1 cellular context compared by ENCODE assay signal in genomic region chr11:2151500-2152257, GRCh38.
A peak's percentile ranks its signal among the peaks of the same experiment; 100 is the strongest.
TF ChIP-seq lines count a peak whose summit lies in the region.

No MANE protein-coding gene starts in this region.

TF ChIP-seq in HepG2, 621 proteins besides CTCF, POLR2A, EP300 and RAD21 (continued from another document and continues in another):
- TF ChIP-seq REST (IDR thresholded peaks at IDR 0.05; ENCODE audit: borderline replicate concordance in 1 of 2, low read depth in 1 of 2, low read length in 2 of 2) (no peak), GATAD1 (CRISPR knock-in tag; IDR thresholded peaks at IDR 0.05) (no peak), GTF2F1 (IDR thresholded peaks at IDR 0.05; ENCODE audit: low read length) (no peak), PTBP1 (IDR thresholded peaks at IDR 0.05; ENCODE audit: low read depth, low read length, poor library complexity, severe bottlenecking) (no peak), CEBPG (CRISPR knock-in tag; IDR thresholded peaks at IDR 0.05) (peak; percentile 61; the same call in 1 of the 2 replicates), U2AF1 (optimal IDR thresholded peaks at IDR 0.05; ENCODE audit: low read depth, low read length) (peak; percentile 31), NFE2L2 (IDR thresholded peaks at IDR 0.05; ENCODE audit: low read length) (no peak), RELA (CRISPR knock-in tag; IDR thresholded peaks at IDR 0.05) (no peak), AHR (CRISPR knock-in tag; IDR thresholded peaks at IDR 0.05) (no peak), ZSCAN20 (CRISPR knock-in tag; IDR thresholded peaks at IDR 0.05; ENCODE audit: borderline replicate concordance) (no peak), E2F5 (CRISPR knock-in tag; conservative IDR thresholded peaks at IDR 0.05) (no peak), CC2D1A (CRISPR knock-in tag; IDR thresholded peaks at IDR 0.05) (no peak), KLF12 (CRISPR knock-in tag; IDR thresholded peaks at IDR 0.05; ENCODE audit: borderline replicate concordance) (no peak), GPN1 (CRISPR knock-in tag; IDR thresholded peaks at IDR 0.05; ENCODE audit: borderline replicate concordance) (no peak), SOX6 (IDR thresholded peaks at IDR 0.05) (no peak), SOX6 (CRISPR knock-in tag; IDR thresholded peaks at IDR 0.05) (no peak), GATAD2A (CRISPR knock-in tag; IDR thresholded peaks at IDR 0.05) (0 out of 2 replicates have a peak, but pooled peaks have one; percentile 2), TBX3 (IDR thresholded peaks at IDR 0.05; ENCODE audit: borderline replicate concordance) (no peak), ZNF83 (CRISPR knock-in tag; IDR thresholded peaks at IDR 0.05; ENCODE audit: borderline replicate concordance) (no peak), GFI1 (CRISPR knock-in tag; IDR thresholded peaks at IDR 0.05; ENCODE audit: borderline replicate concordance) (no peak), TGIF2 (CRISPR knock-in tag; IDR thresholded peaks at IDR 0.05) (no peak), YY1 (IDR thresholded peaks at IDR 0.05; ENCODE audit: insufficient read depth, insufficient replicate concordance, low read depth, low read length) (no peak), RBM39 (IDR thresholded peaks at IDR 0.05; ENCODE audit: low read depth, low read length, poor library complexity, severe bottlenecking) (peak; percentile 18), ZNF841 (CRISPR knock-in tag; IDR thresholded peaks at IDR 0.05; ENCODE audit: borderline replicate concordance) (no peak), STAT6 (CRISPR knock-in tag; IDR thresholded peaks at IDR 0.05; ENCODE audit: borderline replicate concordance) (no peak), ZNF253 (CRISPR knock-in tag; IDR thresholded peaks at IDR 0.05; ENCODE audit: borderline replicate concordance) (no peak), LCORL (IDR thresholded peaks at IDR 0.05) (no peak), LCORL (CRISPR knock-in tag; IDR thresholded peaks at IDR 0.05) (peak; percentile 60; the same call in 1 of the 2 replicates), TEAD2 (CRISPR knock-in tag; IDR thresholded peaks at IDR 0.05) (no peak), NFYB (CRISPR knock-in tag; IDR thresholded peaks at IDR 0.05) (no peak), ZNF180 (CRISPR knock-in tag; IDR thresholded peaks at IDR 0.05; ENCODE audit: borderline replicate concordance, low read depth) (no peak), ZNF18 (CRISPR knock-in tag; IDR thresholded peaks at IDR 0.05; ENCODE audit: insufficient replicate concordance) (no peak), ZNF430 (CRISPR knock-in tag; IDR thresholded peaks at IDR 0.05) (peak; percentile 33; the same call in 1 of the 2 replicates)
- TF ChIP-seq, protein P1, sequence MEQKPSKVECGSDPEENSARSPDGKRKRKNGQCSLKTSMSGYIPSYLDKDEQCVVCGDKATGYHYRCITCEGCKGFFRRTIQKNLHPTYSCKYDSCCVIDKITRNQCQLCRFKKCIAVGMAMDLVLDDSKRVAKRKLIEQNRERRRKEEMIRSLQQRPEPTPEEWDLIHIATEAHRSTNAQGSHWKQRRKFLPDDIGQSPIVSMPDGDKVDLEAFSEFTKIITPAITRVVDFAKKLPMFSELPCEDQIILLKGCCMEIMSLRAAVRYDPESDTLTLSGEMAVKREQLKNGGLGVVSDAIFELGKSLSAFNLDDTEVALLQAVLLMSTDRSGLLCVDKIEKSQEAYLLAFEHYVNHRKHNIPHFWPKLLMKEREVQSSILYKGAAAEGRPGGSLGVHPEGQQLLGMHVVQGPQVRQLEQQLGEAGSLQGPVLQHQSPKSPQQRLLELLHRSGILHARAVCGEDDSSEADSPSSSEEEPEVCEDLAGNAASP (CRISPR knock-in tag; IDR thresholded peaks at IDR 0.05; ENCODE audit: borderline replicate concordance) = no peak
- TF ChIP-seq, protein P2, sequence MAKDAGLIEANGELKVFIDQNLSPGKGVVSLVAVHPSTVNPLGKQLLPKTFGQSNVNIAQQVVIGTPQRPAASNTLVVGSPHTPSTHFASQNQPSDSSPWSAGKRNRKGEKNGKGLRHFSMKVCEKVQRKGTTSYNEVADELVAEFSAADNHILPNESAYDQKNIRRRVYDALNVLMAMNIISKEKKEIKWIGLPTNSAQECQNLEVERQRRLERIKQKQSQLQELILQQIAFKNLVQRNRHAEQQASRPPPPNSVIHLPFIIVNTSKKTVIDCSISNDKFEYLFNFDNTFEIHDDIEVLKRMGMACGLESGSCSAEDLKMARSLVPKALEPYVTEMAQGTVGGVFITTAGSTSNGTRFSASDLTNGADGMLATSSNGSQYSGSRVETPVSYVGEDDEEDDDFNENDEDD (CRISPR knock-in tag; IDR thresholded peaks at IDR 0.05; ENCODE audit: borderline replicate concordance) = no peak
- TF ChIP-seq, protein P3, sequence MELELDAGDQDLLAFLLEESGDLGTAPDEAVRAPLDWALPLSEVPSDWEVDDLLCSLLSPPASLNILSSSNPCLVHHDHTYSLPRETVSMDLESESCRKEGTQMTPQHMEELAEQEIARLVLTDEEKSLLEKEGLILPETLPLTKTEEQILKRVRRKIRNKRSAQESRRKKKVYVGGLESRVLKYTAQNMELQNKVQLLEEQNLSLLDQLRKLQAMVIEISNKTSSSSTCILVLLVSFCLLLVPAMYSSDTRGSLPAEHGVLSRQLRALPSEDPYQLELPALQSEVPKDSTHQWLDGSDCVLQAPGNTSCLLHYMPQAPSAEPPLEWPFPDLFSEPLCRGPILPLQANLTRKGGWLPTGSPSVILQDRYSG (CRISPR knock-in tag; IDR thresholded peaks at IDR 0.05) = no peak
- TF ChIP-seq, protein P4, sequence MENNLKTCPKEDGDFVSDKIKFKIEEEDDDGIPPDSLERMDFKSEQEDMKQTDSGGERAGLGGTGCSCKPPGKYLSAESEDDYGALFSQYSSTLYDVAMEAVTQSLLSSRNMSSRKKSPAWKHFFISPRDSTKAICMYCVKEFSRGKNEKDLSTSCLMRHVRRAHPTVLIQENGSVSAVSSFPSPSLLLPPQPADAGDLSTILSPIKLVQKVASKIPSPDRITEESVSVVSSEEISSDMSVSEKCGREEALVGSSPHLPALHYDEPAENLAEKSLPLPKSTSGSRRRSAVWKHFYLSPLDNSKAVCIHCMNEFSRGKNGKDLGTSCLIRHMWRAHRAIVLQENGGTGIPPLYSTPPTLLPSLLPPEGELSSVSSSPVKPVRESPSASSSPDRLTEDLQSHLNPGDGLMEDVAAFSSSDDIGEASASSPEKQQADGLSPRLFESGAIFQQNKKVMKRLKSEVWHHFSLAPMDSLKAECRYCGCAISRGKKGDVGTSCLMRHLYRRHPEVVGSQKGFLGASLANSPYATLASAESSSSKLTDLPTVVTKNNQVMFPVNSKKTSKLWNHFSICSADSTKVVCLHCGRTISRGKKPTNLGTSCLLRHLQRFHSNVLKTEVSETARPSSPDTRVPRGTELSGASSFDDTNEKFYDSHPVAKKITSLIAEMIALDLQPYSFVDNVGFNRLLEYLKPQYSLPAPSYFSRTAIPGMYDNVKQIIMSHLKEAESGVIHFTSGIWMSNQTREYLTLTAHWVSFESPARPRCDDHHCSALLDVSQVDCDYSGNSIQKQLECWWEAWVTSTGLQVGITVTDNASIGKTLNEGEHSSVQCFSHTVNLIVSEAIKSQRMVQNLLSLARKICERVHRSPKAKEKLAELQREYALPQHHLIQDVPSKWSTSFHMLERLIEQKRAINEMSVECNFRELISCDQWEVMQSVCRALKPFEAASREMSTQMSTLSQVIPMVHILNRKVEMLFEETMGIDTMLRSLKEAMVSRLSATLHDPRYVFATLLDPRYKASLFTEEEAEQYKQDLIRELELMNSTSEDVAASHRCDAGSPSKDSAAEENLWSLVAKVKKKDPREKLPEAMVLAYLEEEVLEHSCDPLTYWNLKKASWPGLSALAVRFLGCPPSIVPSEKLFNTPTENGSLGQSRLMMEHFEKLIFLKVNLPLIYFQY (CRISPR knock-in tag; IDR thresholded peaks at IDR 0.05; ENCODE audit: borderline replicate concordance) = 0 out of 2 replicates have a peak, but pooled peaks have one; percentile 39
- TF ChIP-seq, protein P5, sequence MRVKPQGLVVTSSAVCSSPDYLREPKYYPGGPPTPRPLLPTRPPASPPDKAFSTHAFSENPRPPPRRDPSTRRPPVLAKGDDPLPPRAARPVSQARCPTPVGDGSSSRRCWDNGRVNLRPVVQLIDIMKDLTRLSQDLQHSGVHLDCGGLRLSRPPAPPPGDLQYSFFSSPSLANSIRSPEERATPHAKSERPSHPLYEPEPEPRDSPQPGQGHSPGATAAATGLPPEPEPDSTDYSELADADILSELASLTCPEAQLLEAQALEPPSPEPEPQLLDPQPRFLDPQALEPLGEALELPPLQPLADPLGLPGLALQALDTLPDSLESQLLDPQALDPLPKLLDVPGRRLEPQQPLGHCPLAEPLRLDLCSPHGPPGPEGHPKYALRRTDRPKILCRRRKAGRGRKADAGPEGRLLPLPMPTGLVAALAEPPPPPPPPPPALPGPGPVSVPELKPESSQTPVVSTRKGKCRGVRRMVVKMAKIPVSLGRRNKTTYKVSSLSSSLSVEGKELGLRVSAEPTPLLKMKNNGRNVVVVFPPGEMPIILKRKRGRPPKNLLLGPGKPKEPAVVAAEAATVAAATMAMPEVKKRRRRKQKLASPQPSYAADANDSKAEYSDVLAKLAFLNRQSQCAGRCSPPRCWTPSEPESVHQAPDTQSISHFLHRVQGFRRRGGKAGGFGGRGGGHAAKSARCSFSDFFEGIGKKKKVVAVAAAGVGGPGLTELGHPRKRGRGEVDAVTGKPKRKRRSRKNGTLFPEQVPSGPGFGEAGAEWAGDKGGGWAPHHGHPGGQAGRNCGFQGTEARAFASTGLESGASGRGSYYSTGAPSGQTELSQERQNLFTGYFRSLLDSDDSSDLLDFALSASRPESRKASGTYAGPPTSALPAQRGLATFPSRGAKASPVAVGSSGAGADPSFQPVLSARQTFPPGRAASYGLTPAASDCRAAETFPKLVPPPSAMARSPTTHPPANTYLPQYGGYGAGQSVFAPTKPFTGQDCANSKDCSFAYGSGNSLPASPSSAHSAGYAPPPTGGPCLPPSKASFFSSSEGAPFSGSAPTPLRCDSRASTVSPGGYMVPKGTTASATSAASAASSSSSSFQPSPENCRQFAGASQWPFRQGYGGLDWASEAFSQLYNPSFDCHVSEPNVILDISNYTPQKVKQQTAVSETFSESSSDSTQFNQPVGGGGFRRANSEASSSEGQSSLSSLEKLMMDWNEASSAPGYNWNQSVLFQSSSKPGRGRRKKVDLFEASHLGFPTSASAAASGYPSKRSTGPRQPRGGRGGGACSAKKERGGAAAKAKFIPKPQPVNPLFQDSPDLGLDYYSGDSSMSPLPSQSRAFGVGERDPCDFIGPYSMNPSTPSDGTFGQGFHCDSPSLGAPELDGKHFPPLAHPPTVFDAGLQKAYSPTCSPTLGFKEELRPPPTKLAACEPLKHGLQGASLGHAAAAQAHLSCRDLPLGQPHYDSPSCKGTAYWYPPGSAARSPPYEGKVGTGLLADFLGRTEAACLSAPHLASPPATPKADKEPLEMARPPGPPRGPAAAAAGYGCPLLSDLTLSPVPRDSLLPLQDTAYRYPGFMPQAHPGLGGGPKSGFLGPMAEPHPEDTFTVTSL (CRISPR knock-in tag; IDR thresholded peaks at IDR 0.05; ENCODE audit: borderline replicate concordance) = no peak
